16 cellular contexts compared by ENCODE assay signal in genomic region chr12:11810962-11811361, GRCh38.
DNase-seq lines count a peak whose midpoint lies in the region; ATAC-seq and TF ChIP-seq lines count a peak whose summit lies in the region.
"Had no signal": no experiment of that assay in that cellular context is flagged by ENCODE, and none has a peak within 500 bp of the region (broad histone marks: within the 10 kb centered on the region; RNA-seq: fewer than 3 reads in every experiment).

No MANE protein-coding gene starts in this region.

- DNase-seq in HL-60 (ENCODE audit: low read depth in 1 of 2, low spot score in 1 of 2) (no peak), colonic mucosa (no peak)
- DNase-seq in activated CD8-positive, alpha-beta memory T cell treated with anti-CD3 and anti-CD28 coated beads, Interleukin-2, amount 50 U/mL, for 4 hours = no peak
- DNase-seq: activated CD4-positive, CD25-positive, alpha-beta regulatory T cell treated with anti-CD3 and anti-CD28 coated beads, Interleukin-2, amount 50 U/mL, for 72 hours; anterior cingulate cortex; DMS 273 treated with DMSO at 0.1 percent for 48 hours; HCEC 1CT; mucosa of descending colon; NCI-H1694 treated with DMSO at 0.1 percent for 48 hours; NCI-H69; posterior cingulate gyrus had no signal

- peaks cover 77% of the 10 kb centered on the region for H3K4me1 ChIP-seq in BLaER1
- H3K4me1 ChIP-seq in colonic mucosa = peaks cover 23% of the 10 kb centered on the region

- H3K4me3 Mint-ChIP-seq in nephron = no peak overlapping the region

- H3K27ac ChIP-seq in BLaER1 = peak overlapping the region; percentile 92
- H3K27ac ChIP-seq in HL-60 (replicated peaks) = peak overlapping the region; percentile 95
- peak overlapping the region; percentile 85 for H3K27ac ChIP-seq in colonic mucosa

- peak overlapping the region; percentile 97 for H3K4me2 ChIP-seq in BLaER1

- H3K9me3 Mint-ChIP-seq in nephron = no peaks in the 10 kb centered on the region

- no peaks in the 10 kb centered on the region for H3K36me3 Mint-ChIP-seq in nephron (ENCODE audit: low read depth)

- no peaks in the 10 kb centered on the region for H4K20me1 ChIP-seq in BLaER1

- H3K27ac Mint-ChIP-seq in nephron = peak overlapping the region; percentile 79 to 96 (median 94)

- intact Hi-C loops in colonic mucosa (cut with DNase I) = no loop called here

- no peak for TF ChIP-seq CTCF in HL-60 (IDR thresholded peaks at IDR 0.05; ENCODE audit: insufficient read depth, low read length)
- no peak for TF ChIP-seq CTCF in colonic mucosa (IDR thresholded peaks at IDR 0.05)
- no peak for TF ChIP-seq CTCF in nephron (IDR thresholded peaks at IDR 0.05; ENCODE audit: unreplicated experiment in 3 of 3)

- H3K9ac ChIP-seq in BLaER1 (no peak overlapping the region), colonic mucosa (ENCODE audit: low read depth in 2 of 2, low read length in 2 of 2) (no peak overlapping the region)

- no peaks in the 10 kb centered on the region for H3K27me3 ChIP-seq in BLaER1
- no peaks in the 10 kb centered on the region for H3K27me3 ChIP-seq in HL-60 (ENCODE audit: insufficient read depth, poor library complexity, severe bottlenecking)
- H3K27me3 ChIP-seq in colonic mucosa = no peaks in the 10 kb centered on the region

- no peak overlapping the region for H3K4me3 ChIP-seq in BLaER1
- H3K4me3 ChIP-seq in HL-60 (replicated peaks; ENCODE audit: insufficient read depth, low read length) = no peak overlapping the region
- H3K4me3 ChIP-seq in colonic mucosa = no peak overlapping the region
- H3K4me3 ChIP-seq: mucosa of descending colon had no signal

- peaks cover 38% of the 10 kb centered on the region for H3K4me1 Mint-ChIP-seq in nephron

- H3K27me3 Mint-ChIP-seq in nephron (ENCODE audit: low read depth) = no peaks in the 10 kb centered on the region

- H3K36me3 ChIP-seq in BLaER1 (peaks cover 9% of the 10 kb centered on the region), colonic mucosa (no peaks in the 10 kb centered on the region)

- no peaks in the 10 kb centered on the region for H3K9me3 ChIP-seq in BLaER1
- no peaks in the 10 kb centered on the region for H3K9me3 ChIP-seq in colonic mucosa
- H3K9me3 ChIP-seq: mucosa of descending colon had no signal

- ATAC-seq in HG03432 (IDR thresholded peaks at IDR 0.05; ENCODE audit: unreplicated experiment) = no peak
- ATAC-seq in HG02763 (IDR thresholded peaks at IDR 0.05; ENCODE audit: unreplicated experiment) = no peak
- ATAC-seq in HG03108 (IDR thresholded peaks at IDR 0.05; ENCODE audit: unreplicated experiment) = no peak
- ATAC-seq: mucosa of descending colon had no signal
